In genomic region chr4:16083217-16084191, GRCh38 we compare ENCODE assay signal across 8 cellular contexts. TPM values are rescaled to one million over a fixed set of nuclear protein-coding genes. Genes with fewer than 3 reads are reported as not detected.
DNase-seq lines count a peak whose midpoint lies in the region; ATAC-seq and TF ChIP-seq lines count a peak whose summit lies in the region.

Gene PROM1 (minus strand): TSS chr4:16084023. CDS start chr4:16075906, 8,117 bp downstream.

- no peaks in the 10 kb centered on the region for H3K9me3 ChIP-seq in effector memory CD4-positive, alpha-beta T cell (ENCODE audit: control insufficient read depth, low read length)
- H3K9me3 ChIP-seq in mucosa of stomach (ENCODE audit: control insufficient read depth, low read length) (no peaks in the 10 kb centered on the region), upper lobe of left lung (no peaks in the 10 kb centered on the region)

- peak within 1 kb of the TSS; percentile 78 for H3K9ac ChIP-seq in mucosa of stomach (ENCODE audit: low read length)

- TF ChIP-seq POLR2A in upper lobe of left lung (IDR thresholded peaks at IDR 0.05): no peak

- peaks cover 14% of the 10 kb centered on the region for H3K4me1 ChIP-seq in effector memory CD4-positive, alpha-beta T cell (ENCODE audit: control insufficient read depth, insufficient read depth, low read length, poor library complexity, severe bottlenecking)
- H3K4me1 ChIP-seq in mucosa of stomach (ENCODE audit: control insufficient read depth, insufficient read depth, low read length): peaks cover 9% of the 10 kb centered on the region
- H3K4me1 ChIP-seq in upper lobe of left lung: peaks cover 18 to 27% (median 21%) of the 10 kb centered on the region in 4 donors

- H3K27ac ChIP-seq in effector memory CD4-positive, alpha-beta T cell (ENCODE audit: insufficient read depth, low read length, poor library complexity, severe bottlenecking): no peak within 1 kb of the TSS
- no peak within 1 kb of the TSS for H3K27ac ChIP-seq in upper lobe of left lung

- no peak for TF ChIP-seq CTCF in upper lobe of left lung (IDR thresholded peaks at IDR 0.05)

- H3K36me3 ChIP-seq in effector memory CD4-positive, alpha-beta T cell (ENCODE audit: control insufficient read depth, insufficient read depth, low read length): no peaks in the 10 kb centered on the region
- H3K36me3 ChIP-seq in mucosa of stomach (ENCODE audit: control insufficient read depth, insufficient read depth, low read length) (no peaks in the 10 kb centered on the region), upper lobe of left lung (no peaks in the 10 kb centered on the region)

- 6 to 9% methylated on average over 19 to 40 of the region's 83 CpGs for WGBS in upper lobe of left lung, 2 donors

- no peak for TF ChIP-seq EP300 in upper lobe of left lung (IDR thresholded peaks at IDR 0.05)

- peaks cover 21% of the 10 kb centered on the region for H3K27me3 ChIP-seq in effector memory CD4-positive, alpha-beta T cell (replicated peaks; ENCODE audit: control insufficient read depth, insufficient read depth, low read length, poor library complexity, severe bottlenecking)
- H3K27me3 ChIP-seq in mucosa of stomach (ENCODE audit: control insufficient read depth, insufficient read depth, low read length): peaks cover 5% of the 10 kb centered on the region
- H3K27me3 ChIP-seq in upper lobe of left lung: peaks cover 0 to 22% (median 11%) of the 10 kb centered on the region in 4 donors

- DNase-seq in D341Med (ENCODE audit: low spot score) (peak; percentile 81), NCI-H2196 (lab: John Stamatoyannopoulos, UW; ENCODE audit: unreplicated experiment) (peak; percentile 27), upper lobe of left lung (peak in 1 of 2 donors; percentile 82), HCEC 1CT (no peak), AML-193 (lab: John Stamatoyannopoulos, UW) (no peak), OCI-M1 (lab: John Stamatoyannopoulos, UW) (no peak)
- no peak for DNase-seq in effector memory CD4-positive, alpha-beta T cell

- ATAC-seq in upper lobe of left lung (ENCODE audit: low FRiP score in 2 of 2): peak; percentile 60 to 71

- peak within 1 kb of the TSS; percentile 42 for H3K4me3 ChIP-seq in effector memory CD4-positive, alpha-beta T cell (ENCODE audit: insufficient read depth, low read depth, low read length, poor library complexity, severe bottlenecking)
- peak within 1 kb of the TSS; percentile 75 for H3K4me3 ChIP-seq in mucosa of stomach (ENCODE audit: low read length)
- H3K4me3 ChIP-seq in upper lobe of left lung: peak within 1 kb of the TSS; percentile 31 to 47 (median 40)

RNA-seq across cellular contexts. Expression of gene PROM1, which starts in this region (rescaled TPM):
- total RNA-seq in upper lobe of left lung: 10 to 100 TPM in 1 of 6 donors, 1 to 10 TPM in 5; 1.6 to 43.6 (median 4.3) TPM

Comparison
In these comparisons a context has a peak if more than half of its experiments do, and no peak if none do; other contexts are left out.
1. DNase-seq: peak in D341Med (single experiment) and NCI-H2196 (single experiment); none in effector memory CD4-positive, alpha-beta T cell (0 of 3), HCEC 1CT (single experiment), AML-193 (0 of 2) and OCI-M1 (single experiment).
2. Peak in every context shown above with its lines, with median percentiles within 50 percentile points of each other: H3K4me3 ChIP-seq.